ENCODE assay signal across 9 cellular contexts in the genomic region with DNA sequence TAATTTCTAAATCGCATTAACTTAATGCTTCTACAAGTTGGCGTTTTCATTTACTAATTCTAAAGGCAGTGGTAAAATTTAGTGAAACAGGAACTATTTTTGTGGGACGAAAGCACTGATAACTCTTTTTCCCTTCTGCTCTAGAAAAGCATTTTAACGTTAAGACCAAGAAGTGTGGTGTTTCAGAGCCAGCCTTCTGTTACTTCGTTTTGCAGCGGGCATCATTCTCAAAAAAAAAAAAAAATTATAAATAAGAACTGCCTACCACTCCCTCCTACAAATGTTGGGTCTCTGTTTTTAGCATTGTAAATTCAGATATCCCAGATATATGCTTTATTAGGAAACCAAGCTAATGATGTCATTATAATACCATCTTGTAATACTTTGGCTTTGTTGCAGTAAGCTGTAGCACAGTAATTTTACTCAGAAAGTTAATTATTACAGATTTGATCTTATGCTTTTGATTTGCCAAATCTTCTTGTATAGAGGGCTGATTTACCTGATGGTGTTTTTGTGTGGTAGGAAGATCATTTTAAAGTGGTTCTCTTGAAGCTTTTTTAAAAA. TPM values are rescaled to one million over a fixed set of nuclear protein-coding genes. Genes with fewer than 3 reads are reported as not detected.
DNase-seq lines count a peak whose midpoint lies in the region; ATAC-seq, FAIRE-seq and TF ChIP-seq lines count a peak whose summit lies in the region.
"Had no signal": no experiment of that assay in that cellular context is flagged by ENCODE, and none has a peak within 500 bp of the region (broad histone marks: within the 10 kb centered on the region; RNA-seq: fewer than 3 reads in every experiment).

No MANE protein-coding gene starts in this region.

- DNase-seq in activated naive CD4-positive, alpha-beta T cell treated with anti-CD3 and anti-CD28 coated beads for 36 hours: no peak
- no peak for DNase-seq in activated naive CD4-positive, alpha-beta T cell (lab: John Stamatoyannopoulos, UW)
- DNase-seq in adipocyte (ENCODE audit: low read depth) (peak; percentile 54), right lobe of liver (no peak), upper lobe of left lung (no peak), H4 (ENCODE audit: low spot score) (no peak), urothelium cell line (ENCODE audit: low spot score) (no peak)

- no peaks in the 10 kb centered on the region for H3K9me3 Mint-ChIP-seq in activated naive CD4-positive, alpha-beta T cell treated with anti-CD3 and anti-CD28 coated beads for 36 hours

- peak in 1 of 4 donors; percentile 15 for ATAC-seq in right lobe of liver
- ATAC-seq in upper lobe of left lung (ENCODE audit: low FRiP score in 2 of 2): no peak
- no peak for ATAC-seq in HG02623 (IDR thresholded peaks at IDR 0.05; ENCODE audit: unreplicated experiment)

- H3K27ac ChIP-seq in right lobe of liver (peak overlapping the region; percentile 88 to 94 (median 92)), upper lobe of left lung (peak overlapping the region; percentile 91 to 100 (median 96))

- H3K36me3 ChIP-seq in adipocyte (ENCODE audit: control insufficient read depth, insufficient read depth, low read length, severe bottlenecking) (no peaks in the 10 kb centered on the region), right lobe of liver (no peaks in the 10 kb centered on the region), upper lobe of left lung (no peaks in the 10 kb centered on the region)

- intact Hi-C loops in activated naive CD4-positive, alpha-beta T cell treated with anti-CD3 and anti-CD28 coated beads for 36 hours (cut with micrococcal nuclease): loop anchor here (1.0 to 10.0 kb wide), 14 partner anchors 8 to 1882 kb away; a partner anchor contains a TSS
- intact Hi-C loops in right lobe of liver (cut with DNase I): no loop called here

- no peak for TF ChIP-seq POLR2A in right lobe of liver (IDR thresholded peaks at IDR 0.05)
- no peak for TF ChIP-seq POLR2A in upper lobe of left lung (IDR thresholded peaks at IDR 0.05)

- H3K9ac ChIP-seq in adipocyte (ENCODE audit: low read length): peak overlapping the region; percentile 93

- TF ChIP-seq EP300 in upper lobe of left lung (IDR thresholded peaks at IDR 0.05): no peak

- 0% methylated on average over 6 of the region's 6 CpGs for WGBS in right lobe of liver (ENCODE audit: insufficient coverage, low coverage, low lambda C conversion rate, missing lambda C conversion rate)
- 8 to 12% methylated on average over 6 of the region's 6 CpGs for WGBS in upper lobe of left lung, 2 donors

- CTCF ChIA-PET in activated naive CD4-positive, alpha-beta T cell treated with anti-CD3 and anti-CD28 coated beads for 36 hours (lab: Charles Lee): interaction anchor here (0.5 to 1.8 kb wide), 6 partner anchors 17 to 1099 kb away, joined by 3 to 4 read pairs (median 3); no protein-coding TSS in a partner anchor

- peak overlapping the region; percentile 85 for H3K4me3 ChIP-seq in adipocyte (ENCODE audit: low read length)
- H3K4me3 ChIP-seq in right lobe of liver: peak overlapping the region; percentile 73 to 86 (median 80)
- H3K4me3 ChIP-seq in upper lobe of left lung: peak overlapping the region; percentile 46 to 91 (median 90)

- TF ChIP-seq CTCF in right lobe of liver (IDR thresholded peaks at IDR 0.05): no peak
- TF ChIP-seq CTCF in upper lobe of left lung (IDR thresholded peaks at IDR 0.05): no peak

- H3K27me3 ChIP-seq in adipocyte (replicated peaks; ENCODE audit: control insufficient read depth, insufficient read depth, low read length) (peaks cover 5% of the 10 kb centered on the region), right lobe of liver (no peaks in the 10 kb centered on the region), upper lobe of left lung (no peaks in the 10 kb centered on the region)

- peaks cover 9% of the 10 kb centered on the region for H3K36me3 Mint-ChIP-seq in activated naive CD4-positive, alpha-beta T cell treated with anti-CD3 and anti-CD28 coated beads for 36 hours (ENCODE audit: low read depth)

- FAIRE-seq in urothelium cell line (lab: Jason Lieb, UNC): no peak
- FAIRE-seq: endometrium had no signal

- H3K4me1 ChIP-seq in adipocyte (ENCODE audit: control insufficient read depth, insufficient read depth, low read length): peaks cover 15% of the 10 kb centered on the region
- H3K4me1 ChIP-seq in right lobe of liver: peaks cover 0 to 22% (median 4%) of the 10 kb centered on the region in 4 donors
- H3K4me1 ChIP-seq in upper lobe of left lung: peaks cover 5 to 27% (median 20%) of the 10 kb centered on the region in 4 donors

- peaks cover 30% of the 10 kb centered on the region for H3K4me1 Mint-ChIP-seq in activated naive CD4-positive, alpha-beta T cell treated with anti-CD3 and anti-CD28 coated beads for 36 hours (ENCODE audit: low read depth)

- H3K9me3 ChIP-seq in adipocyte (ENCODE audit: control insufficient read depth, low read length): no peaks in the 10 kb centered on the region
- no peaks in the 10 kb centered on the region for H3K9me3 ChIP-seq in right lobe of liver
- no peaks in the 10 kb centered on the region for H3K9me3 ChIP-seq in upper lobe of left lung

- H3K4me3 Mint-ChIP-seq in activated naive CD4-positive, alpha-beta T cell treated with anti-CD3 and anti-CD28 coated beads for 36 hours: peak overlapping the region; percentile 93

- H3K27ac Mint-ChIP-seq in activated naive CD4-positive, alpha-beta T cell treated with anti-CD3 and anti-CD28 coated beads for 36 hours: peak overlapping the region; percentile 96

- no peaks in the 10 kb centered on the region for H3K27me3 Mint-ChIP-seq in activated naive CD4-positive, alpha-beta T cell treated with anti-CD3 and anti-CD28 coated beads for 36 hours (ENCODE audit: low read depth)

RNA-seq across cellular contexts. Expression of a gene that starts 1.6 kb away (rescaled TPM):
- 10 to 100 TPM; 86.6 to 92.3 TPM for total RNA-seq in activated naive CD4-positive, alpha-beta T cell treated with anti-CD3 and anti-CD28 coated beads for 36 hours
- total RNA-seq in right lobe of liver (10 to 100 TPM; 25.1 to 36.3 (median 27.8) TPM), upper lobe of left lung (100 to 1,000 TPM in 1 of 6 donors, 10 to 100 TPM in 5; 56.4 to 102 (median 83.2) TPM)
- total RNA-seq in H4 (2014; rRNA removed; shearing (Covaris generic)): 40.9 and 45.3 TPM in 2 replicates
